In genomic region chr2:54207666-54208195, GRCh38 we compare ENCODE assay signal across 16 cellular contexts. TPM values are rescaled to one million over a fixed set of nuclear protein-coding genes. Genes with fewer than 3 reads are reported as not detected.
A peak's percentile ranks its signal among the peaks of the same experiment; 100 is the strongest.
DNase-seq lines count a peak whose midpoint lies in the region; ATAC-seq, FAIRE-seq and TF ChIP-seq lines count a peak whose summit lies in the region.
"Had no signal": no experiment of that assay in that cellular context is flagged by ENCODE, and none has a peak within 500 bp of the region (broad histone marks: within the 10 kb centered on the region; RNA-seq: fewer than 3 reads in every experiment).

No MANE protein-coding gene starts in this region.

- H4K20me1 ChIP-seq in endothelial cell of umbilical vein (replicated peaks; ENCODE audit: control insufficient read depth, extremely low read depth, insufficient read depth, low read length) (no peaks in the 10 kb centered on the region), MM.1S (ENCODE audit: insufficient read depth, low read length) (no peaks in the 10 kb centered on the region)

- H2AFZ ChIP-seq in endothelial cell of umbilical vein (ENCODE audit: low read depth, low read length) (no peak overlapping the region), MM.1S (ENCODE audit: low read length) (no peak overlapping the region)

- H3K9ac ChIP-seq in endothelial cell of umbilical vein (replicated peaks; ENCODE audit: extremely low read depth, insufficient read depth, low read length), result no peak overlapping the region
- H3K9ac ChIP-seq in MM.1S (ENCODE audit: low read length), result no peak overlapping the region

- peaks cover 58% of the 10 kb centered on the region for H3K4me1 ChIP-seq in SJSA1 (replicated peaks)
- peaks cover 7% of the 10 kb centered on the region for H3K4me1 ChIP-seq in endothelial cell of umbilical vein (ENCODE audit: control insufficient read depth, extremely low read depth, insufficient read depth, low read length)
- peaks cover 0 to 23% (median 5%) of the 10 kb centered on the region in 4 donors for H3K4me1 ChIP-seq in right lobe of liver
- peaks cover 17 to 49% of the 10 kb centered on the region in 2 donors for H3K4me1 ChIP-seq in thoracic aorta (ENCODE audit: control insufficient read depth in 1 of 2, low read depth in 2 of 2)
- no peaks in the 10 kb centered on the region for H3K4me1 ChIP-seq in MM.1S (ENCODE audit: low read length)

- POLR2A ChIA-PET in endothelial cell of umbilical vein (lab: Charles Lee), result no interaction called here

- H3K79me2 ChIP-seq in endothelial cell of umbilical vein (ENCODE audit: control insufficient read depth, insufficient read depth, low read length) (no peaks in the 10 kb centered on the region), MM.1S (ENCODE audit: low read length) (no peaks in the 10 kb centered on the region)

- dilution Hi-C loops in endothelial cell of umbilical vein (cut with MboI; ENCODE audit: extremely low pct_ligation_motif_present, low sequenced_read_pairs), result no loop called here

- H3F3A ChIP-seq in MM.1S (ENCODE audit: insufficient read depth, low read length), result no peaks in the 10 kb centered on the region

- H3K4me3 ChIP-seq in SJSA1 (no peak overlapping the region), endothelial cell of umbilical vein (replicated peaks in 1 of 3; ENCODE audit: insufficient read depth in 1 of 3, low read depth in 1 of 3, low read length in 3 of 3) (no peak overlapping the region), right lobe of liver (no peak overlapping the region), thoracic aorta (no peak overlapping the region), MM.1S (ENCODE audit: low read length) (no peak overlapping the region)

- no peak for TF ChIP-seq POLR2A in endothelial cell of umbilical vein (IDR thresholded peaks at IDR 0.05; ENCODE audit: low read depth, low read length)
- TF ChIP-seq POLR2A in right lobe of liver (IDR thresholded peaks at IDR 0.05), result no peak

- H3K36me3 ChIP-seq in SJSA1, result no peaks in the 10 kb centered on the region
- H3K36me3 ChIP-seq in endothelial cell of umbilical vein (ENCODE audit: control insufficient read depth in 2 of 2, extremely low read depth in 1 of 2, insufficient read depth in 2 of 2, low read length in 2 of 2), result no peaks in the 10 kb centered on the region
- no peaks in the 10 kb centered on the region for H3K36me3 ChIP-seq in right lobe of liver
- H3K36me3 ChIP-seq in thoracic aorta, result no peaks in the 10 kb centered on the region
- H3K36me3 ChIP-seq in MM.1S (replicated peaks; ENCODE audit: insufficient read depth, low read length), result no peaks in the 10 kb centered on the region

- TF ChIP-seq CTCF in endothelial cell of umbilical vein (IDR thresholded peaks at IDR 0.05; ENCODE audit: extremely low read depth in 1 of 2, insufficient read depth in 1 of 2, low read depth in 1 of 2, low read length in 2 of 2), result no peak
- TF ChIP-seq CTCF in right lobe of liver (IDR thresholded peaks at IDR 0.05), result no peak
- TF ChIP-seq CTCF in thoracic aorta (IDR thresholded peaks at IDR 0.05), result no peak
- TF ChIP-seq CTCF in MM.1S (IDR thresholded peaks at IDR 0.05; ENCODE audit: low read length), result no peak

- 3% methylated on average over 3 of the region's 3 CpGs for WGBS in right lobe of liver (ENCODE audit: insufficient coverage, low coverage, low lambda C conversion rate, missing lambda C conversion rate)

- DNase-seq in SJSA1 (ENCODE audit: low read depth in 1 of 2, low spot score in 2 of 2), result peak in 1 of 2 experiments; percentile 65
- peak; percentile 59 for DNase-seq in endothelial cell of umbilical vein (ENCODE audit: low read depth, low spot score)
- DNase-seq in right lobe of liver, result no peak
- no peak for DNase-seq in thoracic aorta (ENCODE audit: low spot score)
- DNase-seq in 8988T, result no peak
- DNase-seq in AG08395 (ENCODE audit: low spot score), result no peak
- DNase-seq in MM.1S, result no peak
- no peak for DNase-seq in glomerular visceral epithelial cell (ENCODE audit: extremely low spot score)
- DNase-seq: activated T-cell treated with anti-CD3 and anti-CD28 coated beads for 4 hours, left cardiac atrium, NCI-H748 treated with DMSO at 0.1 percent for 48 hours, posterior cingulate gyrus, substantia nigra had no signal

- H3K27me3 ChIP-seq in SJSA1 (replicated peaks), result no peaks in the 10 kb centered on the region
- H3K27me3 ChIP-seq in endothelial cell of umbilical vein (ENCODE audit: control insufficient read depth in 2 of 2, insufficient read depth in 2 of 2, low read length in 2 of 2), result no peaks in the 10 kb centered on the region
- no peaks in the 10 kb centered on the region for H3K27me3 ChIP-seq in right lobe of liver
- no peaks in the 10 kb centered on the region for H3K27me3 ChIP-seq in thoracic aorta (replicated peaks; ENCODE audit: insufficient read depth)
- H3K27me3 ChIP-seq in MM.1S (replicated peaks; ENCODE audit: insufficient read depth, low read length), result no peaks in the 10 kb centered on the region

- peak; percentile 18 for FAIRE-seq in endothelial cell of umbilical vein (lab: Jason Lieb, UNC)
- FAIRE-seq: D721Med, frontal cortex had no signal

- intact Hi-C loops in endothelial cell of umbilical vein (cut with micrococcal nuclease) (loop anchor here (2.0 to 10.0 kb wide), 4 partner anchors 210 to 497 kb away; partner anchors contain the start of gene SPTBN1), right lobe of liver (cut with DNase I) (no loop called here)

- peak overlapping the region; percentile 81 for H3K27ac ChIP-seq in SJSA1
- H3K27ac ChIP-seq in endothelial cell of umbilical vein (ENCODE audit: insufficient read depth, low read depth, low read length), result no peak overlapping the region
- H3K27ac ChIP-seq in right lobe of liver, result peak overlapping the region in 1 of 3 donors; percentile 42
- H3K27ac ChIP-seq in thoracic aorta, result peak overlapping the region; percentile 46 to 63
- no peak overlapping the region for H3K27ac ChIP-seq in MM.1S (ENCODE audit: low read length)
- H3K27ac ChIP-seq: VCaP had no signal

- BruUV-seq in endothelial cell of umbilical vein (replicated peaks; lab: Mats Ljungman, UMichigan), result no TSS peak

- ATAC-seq in right lobe of liver (peak; percentile 80 to 93 (median 84)), thoracic aorta (ENCODE audit: insufficient number of reproducible peaks, low FRiP score, low read depth) (no peak)

- no peaks in the 10 kb centered on the region for H3K9me3 ChIP-seq in SJSA1 (replicated peaks)
- no peaks in the 10 kb centered on the region for H3K9me3 ChIP-seq in endothelial cell of umbilical vein (replicated peaks; ENCODE audit: control insufficient read depth, insufficient read depth, low read length)
- no peaks in the 10 kb centered on the region for H3K9me3 ChIP-seq in right lobe of liver
- H3K9me3 ChIP-seq in thoracic aorta, result no peaks in the 10 kb centered on the region
- no peaks in the 10 kb centered on the region for H3K9me3 ChIP-seq in MM.1S (replicated peaks; ENCODE audit: insufficient read depth, low read length)

- no peak overlapping the region for H3K4me2 ChIP-seq in endothelial cell of umbilical vein (ENCODE audit: insufficient read depth, low read length)
- no peak overlapping the region for H3K4me2 ChIP-seq in MM.1S (ENCODE audit: low read depth, low read length)

- CTCF ChIA-PET in endothelial cell of umbilical vein (lab: Charles Lee), result interaction anchor here (0.8 to 2.1 kb wide), 7 partner anchors 9 to 497 kb away, joined by 3 to 21 read pairs (median 5); no protein-coding TSS in a partner anchor

- H3K9me1 ChIP-seq in endothelial cell of umbilical vein (replicated peaks; ENCODE audit: control insufficient read depth, extremely low read depth, insufficient read depth, low read length), result no peaks in the 10 kb centered on the region

- H3K9me2 ChIP-seq in MM.1S (replicated peaks; ENCODE audit: insufficient read depth, low read length), result no peaks in the 10 kb centered on the region

TF ChIP-seq in endothelial cell of umbilical vein, 7 proteins besides CTCF, POLR2A, EP300 and RAD21:
- TF ChIP-seq JUN (IDR thresholded peaks at IDR 0.05; ENCODE audit: borderline replicate concordance, insufficient read depth, insufficient read length, low read depth) (no peak), EZH2 (IDR thresholded peaks at IDR 0.05; ENCODE audit: borderline replicate concordance, low read depth, low read length, severe bottlenecking) (no peak), POLR2AphosphoS5 (IDR thresholded peaks at IDR 0.05; ENCODE audit: insufficient read depth, low read depth, low read length) (no peak), MAX (IDR thresholded peaks at IDR 0.05; ENCODE audit: insufficient read depth, insufficient read length) (no peak), GATA2 (IDR thresholded peaks at IDR 0.05; ENCODE audit: insufficient read depth, insufficient read length, low read depth, low read length) (no peak), MYC (IDR thresholded peaks at IDR 0.05; ENCODE audit: low read depth, low read length) (no peak), FOS (IDR thresholded peaks at IDR 0.05; ENCODE audit: borderline replicate concordance, insufficient read depth, low read length) (no peak)

RNA-seq across cellular contexts. Expression of gene TSPYL6, which starts 48.3 kb away (rescaled TPM):
- total RNA-seq in SJSA1 (2014; rRNA removed; shearing (Covaris generic)), result not detected in 2 replicates
- total RNA-seq in endothelial cell of umbilical vein (not detected in 2 replicates), right lobe of liver (not detected), thoracic aorta (under 1 TPM in 1 of 2 donors, not detected in 1; 0.14 TPM)
- polyA plus RNA-seq in endothelial cell of umbilical vein, result 0.03 TPM in 1 of 2 replicates, not detected in the other
- not detected in 2 replicates for polyA plus RNA-seq in endothelial cell of umbilical vein (2011; cell fraction: cytosol; rRNA removed)
- not detected in 2 replicates for polyA plus RNA-seq in endothelial cell of umbilical vein (2011; cell fraction: nucleus; rRNA removed)
- not detected in 2 replicates for polyA plus RNA-seq in endothelial cell of umbilical vein (2012)
- polyA minus RNA-seq in endothelial cell of umbilical vein, result 0.07 and 0.17 TPM in 2 replicates
- not detected for polyA minus RNA-seq in endothelial cell of umbilical vein (2011; cell fraction: cytosol; rRNA and poly(A)+ RNA removed)
- not detected in 2 replicates for polyA minus RNA-seq in endothelial cell of umbilical vein (2011; cell fraction: nucleus; rRNA and poly(A)+ RNA removed)
- total RNA-seq: frontal cortex, left cardiac atrium had no signal

Comparison
In these comparisons a context has a peak if more than half of its experiments do, and no peak if none do; other contexts are left out.
1. H3K27ac ChIP-seq: peak in SJSA1 (single experiment) and thoracic aorta (2 of 2); none in endothelial cell of umbilical vein (single experiment) and MM.1S (single experiment).